ENCODE assay signal across 1 cellular context in genomic region chr3:28115316-28115715, GRCh38.
A peak's percentile ranks its signal among the peaks of the same experiment; 100 is the strongest.
TF ChIP-seq lines count a peak whose summit lies in the region.

No MANE protein-coding gene starts in this region.

TF ChIP-seq in HepG2, 621 proteins besides CTCF, POLR2A, EP300 and RAD21 (continues in another document):
- TF ChIP-seq FOXJ3 (CRISPR knock-in tag; IDR thresholded peaks at IDR 0.05; ENCODE audit: borderline replicate concordance) (0 out of 2 replicates have a peak, but pooled peaks have one; percentile 10), GFI1 (CRISPR knock-in tag; IDR thresholded peaks at IDR 0.05; ENCODE audit: borderline replicate concordance) (0 out of 2 replicates have a peak, but pooled peaks have one; percentile 5), PHF21A (CRISPR knock-in tag; IDR thresholded peaks at IDR 0.05) (0 out of 2 replicates have a peak, but pooled peaks have one; percentile 6), USF2 (IDR thresholded peaks at IDR 0.05; ENCODE audit: low read depth, low read length) (no peak), USF2 (CRISPR knock-in tag; IDR thresholded peaks at IDR 0.05; ENCODE audit: borderline replicate concordance) (peak; percentile 75; the same call in 1 of the 2 replicates), POGZ (CRISPR knock-in tag; IDR thresholded peaks at IDR 0.05) (no peak), ZNF512 (CRISPR knock-in tag; IDR thresholded peaks at IDR 0.05) (no peak), UBTF (CRISPR knock-in tag; IDR thresholded peaks at IDR 0.05) (0 out of 2 replicates have a peak, but pooled peaks have one; percentile 0), ZMYM4 (CRISPR knock-in tag; IDR thresholded peaks at IDR 0.05) (0 out of 2 replicates have a peak, but pooled peaks have one; percentile 3), ZNF609 (CRISPR knock-in tag; IDR thresholded peaks at IDR 0.05; ENCODE audit: borderline replicate concordance) (peak; percentile 2; the same call in 1 of the 2 replicates), SNAPC5 (CRISPR knock-in tag; IDR thresholded peaks at IDR 0.05; ENCODE audit: borderline replicate concordance) (no peak), ZNF337 (CRISPR knock-in tag; IDR thresholded peaks at IDR 0.05; ENCODE audit: borderline replicate concordance, low read depth) (no peak), IRF1 (CRISPR knock-in tag; IDR thresholded peaks at IDR 0.05; ENCODE audit: low read depth) (no peak), SP4 (CRISPR knock-in tag; IDR thresholded peaks at IDR 0.05) (0 out of 2 replicates have a peak, but pooled peaks have one; percentile 24), TRIM24 (CRISPR knock-in tag; IDR thresholded peaks at IDR 0.05) (0 out of 2 replicates have a peak, but pooled peaks have one; percentile 6), ATF1 (CRISPR knock-in tag; IDR thresholded peaks at IDR 0.05) (peak; percentile 1; the same call in 1 of the 2 replicates), RFXANK (CRISPR knock-in tag; IDR thresholded peaks at IDR 0.05) (no peak), ZNF460 (CRISPR knock-in tag; IDR thresholded peaks at IDR 0.05; ENCODE audit: borderline replicate concordance) (no peak), ZSCAN25 (CRISPR knock-in tag; IDR thresholded peaks at IDR 0.05) (peak; percentile 85; the same call in 1 of the 2 replicates), NR3C1 (CRISPR knock-in tag; IDR thresholded peaks at IDR 0.05) (no peak), ZKSCAN5 (CRISPR knock-in tag; IDR thresholded peaks at IDR 0.05) (no peak), ZNF512B (CRISPR knock-in tag; IDR thresholded peaks at IDR 0.05; ENCODE audit: borderline replicate concordance) (peak; percentile 16; the same call in 1 of the 2 replicates), GABPA (IDR thresholded peaks at IDR 0.05; ENCODE audit: low read depth, low read length) (no peak), GABPA (CRISPR knock-in tag; IDR thresholded peaks at IDR 0.05; ENCODE audit: low read depth) (0 out of 2 replicates have a peak, but pooled peaks have one; percentile 11), ZNF280D (CRISPR knock-in tag; IDR thresholded peaks at IDR 0.05) (peak; percentile 14; the same call in 1 of the 2 replicates), GATAD2A (CRISPR knock-in tag; IDR thresholded peaks at IDR 0.05) (0 out of 2 replicates have a peak, but pooled peaks have one; percentile 5), PAXIP1 (CRISPR knock-in tag; conservative IDR thresholded peaks at IDR 0.05) (0 out of 2 replicates have a peak, but pooled peaks have one; percentile 8), PITX1 (CRISPR knock-in tag; IDR thresholded peaks at IDR 0.05) (no peak), ZFP36L2 (CRISPR knock-in tag; IDR thresholded peaks at IDR 0.05) (no peak), HIVEP1 (CRISPR knock-in tag; IDR thresholded peaks at IDR 0.05) (no peak)
